In genomic region chr17:72518810-72519597, GRCh38 we compare ENCODE assay signal across 12 cellular contexts.
A peak's percentile ranks its signal among the peaks of the same experiment; 100 is the strongest.
DNase-seq lines count a peak whose midpoint lies in the region; ATAC-seq and TF ChIP-seq lines count a peak whose summit lies in the region.
"Had no signal": no experiment of that assay in that cellular context is flagged by ENCODE, and none has a peak within 500 bp of the region (broad histone marks: within the 10 kb centered on the region; RNA-seq: fewer than 3 reads in every experiment).

No MANE protein-coding gene starts in this region.

- peaks cover 47 to 52% of the 10 kb centered on the region in 2 donors for H3K4me1 ChIP-seq in thyroid gland
- no peaks in the 10 kb centered on the region for H3K4me1 ChIP-seq in spleen

- peak overlapping the region in 2 of 3 donors; percentile 94 to 98 for H3K27ac ChIP-seq in thyroid gland
- no peak overlapping the region for H3K27ac ChIP-seq in spleen
- H3K27ac ChIP-seq: skin epidermis had no signal

- intact Hi-C loops in thyroid gland (cut with DNase I) (no loop called here), spleen (cut with DNase I; ENCODE audit: low total_unique reads) (no loop called here)

- TF ChIP-seq CTCF in LNCaP clone FGC (IDR thresholded peaks at IDR 0.05; ENCODE audit: control insufficient read depth, extremely low read depth, insufficient read depth) (no peak), thyroid gland (IDR thresholded peaks at IDR 0.05) (no peak), spleen (IDR thresholded peaks at IDR 0.05 in 8 of 11, conservative IDR thresholded peaks at IDR 0.05 in 3 of 11) (no peak)

- TF ChIP-seq POLR2A in thyroid gland (IDR thresholded peaks at IDR 0.05) (no peak), spleen (IDR thresholded peaks at IDR 0.05) (no peak)

- H3K27me3 ChIP-seq in thyroid gland (no peaks in the 10 kb centered on the region), spleen (replicated peaks in 1 of 7) (peaks cover 0 to 68% (median 0%) of the 10 kb centered on the region in 7 donors)

- ATAC-seq in left lobe of liver = peak; percentile 23
- ATAC-seq: left cardiac atrium; stimulated activated naive CD8-positive, alpha-beta T cell treated with anti-CD3 and anti-CD28 coated beads, Interleukin-15, Interleukin-2, amounts not matched to agents 100 U/mL and 50 U/mL, for 24 hours had no signal

- DNase-seq in LNCaP clone FGC (ENCODE audit: low read depth) (peak; percentile 34), NCI-H774 (lab: John Stamatoyannopoulos, UW) (peak; percentile 86), left lobe of liver (ENCODE audit: low spot score) (no peak), thyroid gland (no peak), spleen (no peak), amniotic stem cell (lab: John Stamatoyannopoulos, UW) (no peak), NCI-H82 (lab: John Stamatoyannopoulos, UW) (no peak)
- DNase-seq: activated CD4-positive, alpha-beta T cell treated with anti-CD3 and anti-CD28 coated beads, Interleukin-2, amount 50 U/mL, for 4 hours; left cardiac atrium; RPMI8226; stimulated activated naive CD8-positive, alpha-beta T cell treated with anti-CD3 and anti-CD28 coated beads, Interleukin-15, Interleukin-2, amounts not matched to agents 100 U/mL and 50 U/mL, for 24 hours had no signal

- 49 to 63% methylated on average over 17 to 22 of the region's 24 CpGs for WGBS in thyroid gland, 2 donors
- WGBS in spleen, 5 donors = 34 to 51% (median 41%) methylated on average over 22 to 24 of the region's 24 CpGs

- H3K4me3 ChIP-seq in LNCaP clone FGC (ENCODE audit: low read depth, low read length) (no peak overlapping the region), thyroid gland (replicated peaks in 1 of 3) (no peak overlapping the region), spleen (no peak overlapping the region)
- H3K4me3 ChIP-seq: skin epidermis had no signal

- H3K36me3 ChIP-seq in thyroid gland (no peaks in the 10 kb centered on the region), spleen (no peaks in the 10 kb centered on the region)

- no peaks in the 10 kb centered on the region for H3K9me3 ChIP-seq in thyroid gland
- no peaks in the 10 kb centered on the region for H3K9me3 ChIP-seq in spleen

Comparison
In these comparisons a context has a peak if more than half of its experiments do, and no peak if none do; other contexts are left out.
1. DNase-seq: peak in LNCaP clone FGC (single experiment) and NCI-H774 (single experiment); none in left lobe of liver (single experiment), thyroid gland (0 of 2), spleen (single experiment), amniotic stem cell (single experiment) and NCI-H82 (single experiment).
2. H3K27ac ChIP-seq: peak in thyroid gland (2 of 3); none in spleen (0 of 8).